Comparison of ENCODE assay signal across 17 cellular contexts in genomic region chr5:136200761-136201160, GRCh38. TPM values are rescaled to one million over a fixed set of nuclear protein-coding genes. Genes with fewer than 3 reads are reported as not detected.
DNase-seq lines count a peak whose midpoint lies in the region; ATAC-seq lines count a peak whose summit lies in the region.
"Had no signal": no experiment of that assay in that cellular context is flagged by ENCODE, and none has a peak within 500 bp of the region (broad histone marks: within the 10 kb centered on the region; RNA-seq: fewer than 3 reads in every experiment).

No MANE protein-coding gene starts in this region.

- H3K4me1 Mint-ChIP-seq in activated CD8-positive, alpha-beta memory T cell treated with anti-CD3 and anti-CD28 coated beads, Interleukin-2, amount 10 ng/mL, durations not matched to agents 7 days and 5 days: no peaks in the 10 kb centered on the region
- H3K4me1 Mint-ChIP-seq: CD4-positive, CD25-positive, alpha-beta regulatory T cell; CD8-positive, alpha-beta memory T cell had no signal

- H3K27me3 Mint-ChIP-seq in activated CD8-positive, alpha-beta memory T cell treated with anti-CD3 and anti-CD28 coated beads, Interleukin-2, amount 10 ng/mL, durations not matched to agents 7 days and 5 days: peaks cover 40% of the 10 kb centered on the region

- H3K27ac Mint-ChIP-seq in activated CD8-positive, alpha-beta memory T cell treated with anti-CD3 and anti-CD28 coated beads, Interleukin-2, amount 10 ng/mL, durations not matched to agents 7 days and 5 days: no peak overlapping the region
- H3K27ac Mint-ChIP-seq: CD4-positive, CD25-positive, alpha-beta regulatory T cell; CD8-positive, alpha-beta memory T cell; GM23338; HFFc6 had no signal

- H3K4me3 Mint-ChIP-seq in activated CD8-positive, alpha-beta memory T cell treated with anti-CD3 and anti-CD28 coated beads, Interleukin-2, amount 10 ng/mL, durations not matched to agents 7 days and 5 days: no peak overlapping the region
- H3K4me3 Mint-ChIP-seq: CD4-positive, CD25-positive, alpha-beta regulatory T cell; CD8-positive, alpha-beta memory T cell; GM23338; HFFc6 had no signal

- no peaks in the 10 kb centered on the region for H3K9me3 Mint-ChIP-seq in activated CD8-positive, alpha-beta memory T cell treated with anti-CD3 and anti-CD28 coated beads, Interleukin-2, amount 10 ng/mL, durations not matched to agents 7 days and 5 days (ENCODE audit: low read depth)
- H3K9me3 Mint-ChIP-seq: HFFc6 had no signal

- CTCF ChIA-PET in activated CD8-positive, alpha-beta memory T cell treated with anti-CD3 and anti-CD28 coated beads, Interleukin-2, amount 10 ng/mL, durations not matched to agents 7 days and 5 days (lab: Charles Lee): no interaction called here

- H3K36me3 Mint-ChIP-seq in activated CD8-positive, alpha-beta memory T cell treated with anti-CD3 and anti-CD28 coated beads, Interleukin-2, amount 10 ng/mL, durations not matched to agents 7 days and 5 days: no peaks in the 10 kb centered on the region
- H3K36me3 Mint-ChIP-seq: CD4-positive, CD25-positive, alpha-beta regulatory T cell; CD8-positive, alpha-beta memory T cell had no signal

- no peak for ATAC-seq in activated CD8-positive, alpha-beta memory T cell treated with anti-CD3 and anti-CD28 coated beads, Interleukin-2, amount 10 ng/mL, durations not matched to agents 7 days and 5 days
- ATAC-seq in left lobe of liver: no peak
- ATAC-seq: GM23338, HCT116 had no signal

- DNase-seq in activated CD8-positive, alpha-beta memory T cell treated with anti-CD3 and anti-CD28 coated beads, Interleukin-2, amount 10 ng/mL, durations not matched to agents 7 days and 5 days: peak; percentile 38
- no peak for DNase-seq in activated CD8-positive, alpha-beta memory T cell treated with anti-CD3 and anti-CD28 coated beads, Interleukin-2, amount 50 U/mL, for 4 hours
- peak; percentile 19 for DNase-seq in ecto neural progenitor cell (ENCODE audit: low spot score)
- peak; percentile 4 for DNase-seq in left lobe of liver (ENCODE audit: low spot score)
- no peak for DNase-seq in KG1 (lab: John Stamatoyannopoulos, UW)
- DNase-seq in 8988T: no peak
- DNase-seq in activated CD4-positive, alpha-beta T cell treated with anti-CD3 and anti-CD28 coated beads, Interleukin-2, amount 50 U/mL, for 1 hour: no peak
- DNase-seq: ACHN; BE2C; C1 segment of cervical spinal cord; CD4-positive, CD25-positive, alpha-beta regulatory T cell; CD8-positive, alpha-beta memory T cell; COR-L47; HFFc6 had no signal

RNA-seq across cellular contexts. Expression of gene SMIM32, which starts 7.8 kb away (rescaled TPM):
- total RNA-seq in activated CD8-positive, alpha-beta memory T cell treated with anti-CD3 and anti-CD28 coated beads, Interleukin-2, amount 10 ng/mL, durations not matched to agents 7 days and 5 days: not detected
- not detected for total RNA-seq in left lobe of liver
- total RNA-seq: CD4-positive, CD25-positive, alpha-beta regulatory T cell; CD8-positive, alpha-beta memory T cell; HFFc6; HT1080 had no signal

Comparison
In these comparisons a context has a peak if more than half of its experiments do, and no peak if none do; other contexts are left out.
1. DNase-seq: peak in activated CD8-positive, alpha-beta memory T cell treated with anti-CD3 and anti-CD28 coated beads, Interleukin-2, amount 10 ng/mL, durations not matched to agents 7 days and 5 days (single experiment), ecto neural progenitor cell (single experiment) and left lobe of liver (single experiment); none in activated CD8-positive, alpha-beta memory T cell treated with anti-CD3 and anti-CD28 coated beads, Interleukin-2, amount 50 U/mL, for 4 hours (single experiment), KG1 (single experiment), 8988T (single experiment) and activated CD4-positive, alpha-beta T cell treated with anti-CD3 and anti-CD28 coated beads, Interleukin-2, amount 50 U/mL, for 1 hour (single experiment).